In genomic region chr17:50834126-50834785, GRCh38 we compare ENCODE assay signal across 14 cellular contexts. TPM values are rescaled to one million over a fixed set of nuclear protein-coding genes. Genes with fewer than 3 reads are reported as not detected.
DNase-seq lines count a peak whose midpoint lies in the region; ATAC-seq and TF ChIP-seq lines count a peak whose summit lies in the region.
"Had no signal": no experiment of that assay in that cellular context is flagged by ENCODE, and none has a peak within 500 bp of the region (broad histone marks: within the 10 kb centered on the region; RNA-seq: fewer than 3 reads in every experiment).

No MANE protein-coding gene starts in this region.

- no CpG with 5 or more reads among the region's 16 CpGs for WGBS in H9 (ENCODE audit: extremely low coverage, insufficient read length, low lambda C conversion rate)
- WGBS in psoas muscle, 3 donors: 73 to 81% (median 77%) methylated on average over 16 of the region's 16 CpGs
- 84 to 88% methylated on average over 12 to 13 of the region's 16 CpGs for WGBS in thyroid gland, 2 donors

- no peak overlapping the region for H3T11ph ChIP-seq in H9 (ENCODE audit: low read length)

- no peaks in the 10 kb centered on the region for H3K79me2 ChIP-seq in H9 (ENCODE audit: insufficient read depth, low read length)

- peaks cover 53 to 84% of the 10 kb centered on the region in 2 experiments for H3K4me1 Mint-ChIP-seq in H9
- H3K4me1 Mint-ChIP-seq: memory B cell had no signal

- no peaks in the 10 kb centered on the region for H3K36me3 ChIP-seq in NT2/D1 (ENCODE audit: insufficient read depth, insufficient read length, low read length)
- H3K36me3 ChIP-seq in psoas muscle (ENCODE audit: insufficient read depth in 1 of 2, low read depth in 1 of 2): no peaks in the 10 kb centered on the region
- H3K36me3 ChIP-seq in thyroid gland: no peaks in the 10 kb centered on the region
- H3K36me3 ChIP-seq: BE2C had no signal

- ATAC-seq in psoas muscle (no peak), GM18861 (IDR thresholded peaks at IDR 0.05; ENCODE audit: unreplicated experiment) (no peak), GM21367 (IDR thresholded peaks at IDR 0.05; ENCODE audit: unreplicated experiment) (no peak)
- ATAC-seq: foreskin keratinocyte had no signal

- H2BK120ac ChIP-seq in H9 (ENCODE audit: low read depth, low read length, poor library complexity, severe bottlenecking): no peak overlapping the region

- no peak overlapping the region for H3K4ac ChIP-seq in H9 (ENCODE audit: low read depth, low read length)

- TF ChIP-seq CTCF in H9 (conservative IDR thresholded peaks at IDR 0.05): no peak
- TF ChIP-seq CTCF in fibroblast of villous mesenchyme (IDR thresholded peaks at IDR 0.05; ENCODE audit: insufficient read depth, low read depth, low read length): no peak
- no peak for TF ChIP-seq CTCF in psoas muscle (IDR thresholded peaks at IDR 0.05)
- no peak for TF ChIP-seq CTCF in thyroid gland (IDR thresholded peaks at IDR 0.05)

- no peak overlapping the region for H2BK12ac ChIP-seq in H9 (ENCODE audit: insufficient read length, low read depth, low read length)

- H3K9ac ChIP-seq in H9 (ENCODE audit: extremely low read depth, insufficient read length, low read length) (no peak overlapping the region), NT2/D1 (ENCODE audit: insufficient read length, low read depth) (peak overlapping the region; percentile 42)

- no peak overlapping the region for H3K4me2 ChIP-seq in H9 (ENCODE audit: insufficient read depth, insufficient read length, low read length)

- peaks cover 2% of the 10 kb centered on the region for H3K23me2 ChIP-seq in H9 (ENCODE audit: insufficient read length, low read depth, low read length, poor library complexity, severe bottlenecking)

- H4K5ac ChIP-seq in H9 (ENCODE audit: insufficient read length, low read depth, low read length): no peak overlapping the region

- H4K20me1 ChIP-seq in H9 (ENCODE audit: control insufficient read depth, insufficient read depth, insufficient read length): no peaks in the 10 kb centered on the region

- H3K79me1 ChIP-seq in H9 (ENCODE audit: insufficient read depth, low read depth, low read length, poor library complexity, severe bottlenecking): no peaks in the 10 kb centered on the region

- no peak overlapping the region for H2BK5ac ChIP-seq in H9 (ENCODE audit: insufficient read length, low read length)

- H2AFZ ChIP-seq in H9 (ENCODE audit: low read length): no peak overlapping the region

- no peaks in the 10 kb centered on the region; a peak in 2 of 7 replicates for H3K36me3 Mint-ChIP-seq in H9 (ENCODE audit: insufficient read depth in 1 of 3, low read depth in 3 of 3)
- H3K36me3 Mint-ChIP-seq: memory B cell had no signal

- H3K27ac Mint-ChIP-seq in H9: peak overlapping the region in 1 of 3 experiments; percentile 58; a peak in 2 of 7 replicates
- H3K27ac Mint-ChIP-seq: memory B cell had no signal

- H3K18ac ChIP-seq in H9 (ENCODE audit: insufficient read length, low read depth, low read length): no peak overlapping the region

- no peak overlapping the region for H3K56ac ChIP-seq in H9 (ENCODE audit: insufficient read length, low read depth, low read length)

- H4K8ac ChIP-seq in H9 (replicated peaks; ENCODE audit: insufficient read length, low read depth, low read length): no peak overlapping the region

- peak overlapping the region in 1 of 2 experiments; percentile 29; a peak in 1 of 5 replicates for H3K4me3 Mint-ChIP-seq in H9
- H3K4me3 Mint-ChIP-seq: memory B cell had no signal

- no peak overlapping the region for H4K91ac ChIP-seq in H9 (ENCODE audit: insufficient read length, low read depth, low read length)

- no peaks in the 10 kb centered on the region; the same call in 1 of the 2 replicates for H3K27me3 Mint-ChIP-seq in H9 (ENCODE audit: low read depth)

- no peak overlapping the region for H3K4me3 ChIP-seq in NT2/D1 (ENCODE audit: insufficient read length, low read depth)
- peak overlapping the region; percentile 12 for H3K4me3 ChIP-seq in fibroblast of villous mesenchyme (ENCODE audit: low read depth, low read length)
- peak overlapping the region; percentile 65 for H3K4me3 ChIP-seq in psoas muscle
- H3K4me3 ChIP-seq in thyroid gland (replicated peaks in 1 of 3): peak overlapping the region in 1 of 3 donors; percentile 24

- intact Hi-C loops in psoas muscle (cut with DNase I) (loop anchor here (10.0 kb wide), 1 partner anchor 349 kb away; no protein-coding TSS in a partner anchor), thyroid gland (cut with DNase I) (loop anchor here (5.0 kb wide), 1 partner anchor 212 kb away; no protein-coding TSS in a partner anchor)

- no peak overlapping the region for H3K23ac ChIP-seq in H9 (ENCODE audit: insufficient read length, low read depth, low read length)

- DNase-seq in H9: peak; percentile 31
- no peak for DNase-seq in NT2/D1 (ENCODE audit: low read depth, low spot score)
- no peak for DNase-seq in fibroblast of villous mesenchyme (ENCODE audit: low read depth)
- DNase-seq in psoas muscle: no peak
- DNase-seq in thyroid gland: no peak
- no peak for DNase-seq in NCI-H2081 treated with DMSO at 0.1 percent for 48 hours (lab: John Stamatoyannopoulos, UW)
- DNase-seq: effector CD8-positive, alpha-beta T cell; foreskin keratinocyte; stimulated activated CD4-positive, alpha-beta T cell treated with anti-CD3 and anti-CD28 coated beads, Interleukin-15, amount 100 ng/mL, for 24 hours had no signal

- H2BK20ac ChIP-seq in H9 (ENCODE audit: low read depth, low read length, poor library complexity, severe bottlenecking): no peak overlapping the region

- H3K9me3 ChIP-seq in H9 (ENCODE audit: control insufficient read depth, low read depth, low read length) (no peaks in the 10 kb centered on the region), NT2/D1 (ENCODE audit: insufficient read depth, low read length) (no peaks in the 10 kb centered on the region), psoas muscle (no peaks in the 10 kb centered on the region), thyroid gland (no peaks in the 10 kb centered on the region)
- H3K9me3 ChIP-seq: BE2C had no signal

- H3K27ac ChIP-seq in H9 (ENCODE audit: insufficient read length, low read depth, low read length): no peak overlapping the region
- H3K27ac ChIP-seq in psoas muscle: peak overlapping the region; percentile 46
- H3K27ac ChIP-seq in thyroid gland: no peak overlapping the region
- H3K27ac ChIP-seq: foreskin keratinocyte had no signal

- H2BK15ac ChIP-seq in H9 (ENCODE audit: low read depth, low read length): no peak overlapping the region

- H2AK5ac ChIP-seq in H9 (ENCODE audit: insufficient read length, low read length): no peak overlapping the region

- H3K4me1 ChIP-seq in H9 (ENCODE audit: insufficient read depth, low read length) (peaks cover 5% of the 10 kb centered on the region; the same call in 1 of the 2 replicates), NT2/D1 (ENCODE audit: insufficient read depth, insufficient read length) (peaks cover 35% of the 10 kb centered on the region), psoas muscle (peaks cover 4% of the 10 kb centered on the region), thyroid gland (peaks cover 9 to 22% of the 10 kb centered on the region in 2 donors)
- H3K4me1 ChIP-seq: foreskin keratinocyte had no signal

- H3K14ac ChIP-seq in H9 (ENCODE audit: insufficient read depth, low read length): no peak overlapping the region

- TF ChIP-seq POLR2A in thyroid gland (IDR thresholded peaks at IDR 0.05): no peak

- no peaks in the 10 kb centered on the region for H3K9me3 Mint-ChIP-seq in H9
- H3K9me3 Mint-ChIP-seq: memory B cell had no signal

- H3K27me3 ChIP-seq in H9 (ENCODE audit: insufficient read depth, low read length): no peaks in the 10 kb centered on the region
- no peaks in the 10 kb centered on the region for H3K27me3 ChIP-seq in NT2/D1 (ENCODE audit: insufficient read depth, insufficient read length)
- H3K27me3 ChIP-seq in psoas muscle (ENCODE audit: insufficient read depth in 3 of 3, low read length in 2 of 3): no peaks in the 10 kb centered on the region
- H3K27me3 ChIP-seq in thyroid gland: no peaks in the 10 kb centered on the region
- H3K27me3 ChIP-seq: BE2C had no signal

RNA-seq across cellular contexts. Expression of gene WFIKKN2, which starts 1.1 kb away (rescaled TPM):
- total RNA-seq in H9 (2021): 1.0 and 1.1 TPM in 2 replicates
- total RNA-seq in fibroblast of villous mesenchyme: under 0.01 TPM in 2 replicates
- total RNA-seq in psoas muscle: 1 to 10 TPM in 2 of 4 donors, under 1 TPM in 2; 0.25 to 3.4 (median 1.1) TPM
- under 1 TPM; 0.09 to 0.32 (median 0.30) TPM for polyA plus RNA-seq in psoas muscle
- total RNA-seq in thyroid gland: under 1 TPM in 1 of 4 donors, not detected in 3; 0.11 TPM
- total RNA-seq: foreskin keratinocyte, SK-MEL-5 had no signal
- polyA plus RNA-seq: foreskin keratinocyte had no signal

RNA-seq across cellular contexts. Expression of gene TOB1, which starts 31.9 kb away (rescaled TPM):
- 31.2 and 31.6 TPM in 2 replicates for total RNA-seq in H9 (2021)
- total RNA-seq in fibroblast of villous mesenchyme: 13.5 and 18.6 TPM in 2 replicates
- total RNA-seq in psoas muscle: 100 to 1,000 TPM in 3 of 4 donors, 10 to 100 TPM in 1; 74.9 to 155 (median 102) TPM
- polyA plus RNA-seq in psoas muscle: 10 to 100 TPM; 12.8 to 40.9 (median 21.4) TPM
- total RNA-seq in thyroid gland: 10 to 100 TPM; 28.1 to 46.4 (median 31.1) TPM
